19 cellular contexts compared by ENCODE assay signal in the genomic region with DNA sequence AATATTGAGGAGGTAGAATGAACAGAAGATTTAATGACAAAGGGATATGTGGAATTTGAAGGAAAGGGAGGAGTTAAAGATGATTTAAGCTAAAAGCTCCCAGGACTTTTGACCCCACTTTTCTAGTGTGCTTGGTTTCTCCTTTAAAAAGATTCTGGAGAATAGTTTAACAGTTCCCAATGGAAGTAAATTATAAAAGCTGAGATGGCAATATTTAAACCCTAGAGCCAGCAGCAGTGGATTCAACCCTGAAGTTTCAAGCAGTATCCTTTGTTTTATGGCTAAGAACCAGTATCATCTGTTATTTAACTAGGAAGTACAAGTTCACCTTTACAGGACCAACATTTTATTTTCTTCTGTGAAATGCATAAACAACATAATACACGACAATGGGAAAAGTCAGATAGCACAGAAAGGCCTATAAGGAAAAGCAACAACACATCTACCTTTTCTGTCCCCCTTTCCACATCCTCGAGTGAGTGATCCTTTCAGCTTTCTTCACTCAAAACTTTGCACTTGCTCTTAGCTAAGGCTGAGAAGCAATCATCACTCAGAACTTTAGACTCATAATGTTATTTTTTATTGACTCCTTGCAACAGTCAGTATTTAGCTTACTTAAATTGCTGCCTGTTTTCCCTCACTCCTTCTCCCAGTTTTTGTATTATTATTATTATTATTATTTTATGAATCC.
DNase-seq lines count a peak whose midpoint lies in the region; ATAC-seq, FAIRE-seq and TF ChIP-seq lines count a peak whose summit lies in the region.
"Had no signal": no experiment of that assay in that cellular context is flagged by ENCODE, and none has a peak within 500 bp of the region (broad histone marks: within the 10 kb centered on the region; RNA-seq: fewer than 3 reads in every experiment).

No MANE protein-coding gene starts in this region.

- peaks cover 4% of the 10 kb centered on the region for H3K36me3 Mint-ChIP-seq in activated T-helper 1 cell treated with anti-CD3 and anti-CD28 coated beads, Interleukin-12 subunit alpha, Interleukin-12 subunit beta, Interleukin-2, Interleukin-4 antibody, amounts not matched to agents 30 ng/mL and 10 ng/mL and 1 ng/mL, durations not matched to agents 14 hours and 24 hours and 36 hours (ENCODE audit: low read depth)

- POLR2A ChIA-PET in IMR-90 (lab: Charles Lee; ENCODE audit: unreplicated experiment) (no interaction called here), K562 (lab: Yijun Ruan, JAX) (no interaction called here)

- no peak overlapping the region for H3K27ac ChIP-seq in IMR-90 (ENCODE audit: insufficient read depth, low read length)
- peak overlapping the region; percentile 50 for H3K27ac ChIP-seq in K562 (ENCODE audit: extremely low read depth, low read depth, low read length)
- H3K27ac ChIP-seq: C4-2B had no signal

- TF ChIP-seq RAD21 in IMR-90 (IDR thresholded peaks at IDR 0.05; ENCODE audit: low read length) (no peak), K562 (CRISPR knock-in tag; conservative IDR thresholded peaks at IDR 0.05 in 1 of 2, IDR thresholded peaks at IDR 0.05 in 1 of 2) (no peak)

- peaks cover 10% of the 10 kb centered on the region for H3K4me1 Mint-ChIP-seq in activated T-helper 1 cell treated with anti-CD3 and anti-CD28 coated beads, Interleukin-12 subunit alpha, Interleukin-12 subunit beta, Interleukin-2, Interleukin-4 antibody, amounts not matched to agents 30 ng/mL and 10 ng/mL and 1 ng/mL, durations not matched to agents 14 hours and 24 hours and 36 hours (ENCODE audit: low read depth)

- intact Hi-C loops in IMR-90 (cut with micrococcal nuclease) (no loop called here), K562 (cut with micrococcal nuclease) (no loop called here), mucosa of descending colon (cut with DNase I, micrococcal nuclease) (no loop called here)
- intact Hi-C loops in activated T-helper 1 cell treated with anti-CD3 and anti-CD28 coated beads, Interleukin-12 subunit alpha, Interleukin-12 subunit beta, Interleukin-2, Interleukin-4 antibody, amounts not matched to agents 30 ng/mL and 10 ng/mL and 1 ng/mL, durations not matched to agents 14 hours and 24 hours and 36 hours (cut with micrococcal nuclease) = loop anchor here (5.0 to 10.0 kb wide), 2 partner anchors 105 to 213 kb away; no protein-coding TSS in a partner anchor

- H2BK120ac ChIP-seq in IMR-90 (ENCODE audit: low read depth, low read length) = no peak overlapping the region

- no peak overlapping the region for H2AK5ac ChIP-seq in IMR-90 (ENCODE audit: low read depth, low read length)

- no peak overlapping the region for H4K5ac ChIP-seq in IMR-90 (ENCODE audit: low read depth, low read length)

- DNase-seq in IMR-90 (no peak), K562 (ENCODE audit: extremely low read depth in 1 of 4, low spot score in 3 of 4) (no peak), mucosa of descending colon (no peak)
- DNase-seq in activated T-helper 1 cell treated with anti-CD3 and anti-CD28 coated beads, Interleukin-12 subunit alpha, Interleukin-12 subunit beta, Interleukin-2, Interleukin-4 antibody, amounts not matched to agents 30 ng/mL and 10 ng/mL and 1 ng/mL, durations not matched to agents 14 hours and 24 hours and 36 hours (ENCODE audit: low spot score) = no peak
- DNase-seq: AML-193; Caco-2; CD4-positive, alpha-beta T cell; GOT3; H7; HFFc6 had no signal

- no peaks in the 10 kb centered on the region for H3K79me2 ChIP-seq in K562 (ENCODE audit: control insufficient read depth, insufficient read depth, low read length)

- no peak for TF ChIP-seq CTCF in IMR-90 (conservative IDR thresholded peaks at IDR 0.05; ENCODE audit: low read depth, low read length)
- TF ChIP-seq CTCF in K562 (IDR thresholded peaks at IDR 0.05 in 2 of 3, conservative IDR thresholded peaks at IDR 0.05 in 1 of 3; ENCODE audit: insufficient read depth in 2 of 3, low read depth in 1 of 3, low read length in 3 of 3) = no peak
- TF ChIP-seq CTCF in mucosa of descending colon (IDR thresholded peaks at IDR 0.05) = no peak

- H4K91ac ChIP-seq in IMR-90 (ENCODE audit: insufficient read depth, low read depth, low read length) = no peak overlapping the region

- no peak overlapping the region for H3K4ac ChIP-seq in IMR-90 (ENCODE audit: low read depth, low read length)

- no peaks in the 10 kb centered on the region for H4K20me1 ChIP-seq in IMR-90 (ENCODE audit: insufficient read depth, low read length)
- H4K20me1 ChIP-seq in K562 (replicated peaks; ENCODE audit: control insufficient read depth, insufficient read depth, low read length) = no peaks in the 10 kb centered on the region

- H3K56ac ChIP-seq in IMR-90 (ENCODE audit: extremely low read depth, insufficient read depth, low read length) = no peak overlapping the region

- no peak for TF ChIP-seq POLR2A in IMR-90 (IDR thresholded peaks at IDR 0.05; ENCODE audit: low read depth, low read length)
- no peak for TF ChIP-seq POLR2A in K562 (conservative IDR thresholded peaks at IDR 0.05)

- BruUV-seq in IMR-90 (replicated peaks; lab: Mats Ljungman, UMichigan) (no TSS peak), K562 (replicated peaks; lab: Mats Ljungman, UMichigan) (no TSS peak)

- H3K27me3 ChIP-seq in IMR-90 (ENCODE audit: control insufficient read depth, insufficient read depth, low read length) (no peaks in the 10 kb centered on the region), K562 (ENCODE audit: control insufficient read depth in 2 of 2, insufficient read depth in 2 of 2, low read length in 2 of 2) (no peaks in the 10 kb centered on the region)

- H2BK5ac ChIP-seq in IMR-90 (ENCODE audit: low read depth, low read length, poor library complexity, severe bottlenecking) = no peak overlapping the region

- H3K27me3 Mint-ChIP-seq in activated T-helper 1 cell treated with anti-CD3 and anti-CD28 coated beads, Interleukin-12 subunit alpha, Interleukin-12 subunit beta, Interleukin-2, Interleukin-4 antibody, amounts not matched to agents 30 ng/mL and 10 ng/mL and 1 ng/mL, durations not matched to agents 14 hours and 24 hours and 36 hours (ENCODE audit: insufficient read depth) = peaks cover 2% of the 10 kb centered on the region
- H3K27me3 Mint-ChIP-seq: CD4-positive, alpha-beta T cell had no signal

- ATAC-seq in IMR-90 (ENCODE audit: low read depth) (no peak), K562 (peak; percentile 29; the same call in 1 of the 3 replicates), mucosa of descending colon (peak; percentile 68), GM21526 (IDR thresholded peaks at IDR 0.05; ENCODE audit: low FRiP score, unreplicated experiment) (no peak), HG03108 (IDR thresholded peaks at IDR 0.05; ENCODE audit: unreplicated experiment) (no peak)
- ATAC-seq: HCT116 had no signal

- H3K4me1 ChIP-seq in IMR-90 (ENCODE audit: control insufficient read depth, insufficient read depth, low read length) (0 out of 2 replicates have a peak, but pooled peaks cover 2% of the 10 kb centered on the region), K562 (replicated peaks in 1 of 2; ENCODE audit: control insufficient read depth in 2 of 2, insufficient read depth in 2 of 2, low read length in 2 of 2) (peaks cover 11 to 37% of the 10 kb centered on the region in 2 experiments), mucosa of descending colon (ENCODE audit: low read depth) (no peaks in the 10 kb centered on the region)

- in situ Hi-C loops in IMR-90 (cut with MboI; ENCODE audit: low sequenced_read_pairs) (no loop called here), K562 (cut with MboI) (no loop called here)

- TF ChIP-seq EP300 in K562 (IDR thresholded peaks at IDR 0.05; ENCODE audit: low read length) = no peak

- H2AK9ac ChIP-seq in IMR-90 (replicated peaks; ENCODE audit: low read depth, low read length, poor library complexity) = no peak overlapping the region

- dilution Hi-C loops in IMR-90 (cut with HindIII; ENCODE audit: low sequenced_read_pairs, unreplicated experiment) = no loop called here

- H2BK15ac ChIP-seq in IMR-90 (ENCODE audit: low read depth, low read length) = no peak overlapping the region

- H3K9ac ChIP-seq in IMR-90 (ENCODE audit: low read depth, low read length) = no peak overlapping the region
- no peak overlapping the region for H3K9ac ChIP-seq in K562 (ENCODE audit: insufficient read depth in 1 of 2, low read depth in 2 of 2, low read length in 2 of 2)

- no peak overlapping the region for H4K8ac ChIP-seq in IMR-90 (ENCODE audit: low read depth in 2 of 2, low read length in 2 of 2)

- CTCF ChIA-PET in IMR-90 (lab: Yijun Ruan, JAX) = no interaction called here
- CTCF ChIA-PET in K562 (lab: Yijun Ruan, JAX; ENCODE audit: low intra/inter-chr PET ratio) = no interaction called here

- no peak overlapping the region for H2AFZ ChIP-seq in IMR-90 (replicated peaks; ENCODE audit: low read length, poor library complexity)
- H2AFZ ChIP-seq in K562 (ENCODE audit: low read depth, low read length) = peak overlapping the region; percentile 23; the same call in 1 of the 2 replicates

- H3K4me2 ChIP-seq in IMR-90 (ENCODE audit: low read depth, low read length) = no peak overlapping the region
- H3K4me2 ChIP-seq in K562 (ENCODE audit: insufficient read depth, low read length) = no peak overlapping the region

- H3K23ac ChIP-seq in IMR-90 (ENCODE audit: low read depth, low read length) = no peak overlapping the region

- H2BK20ac ChIP-seq in IMR-90 (ENCODE audit: low read depth, low read length) = no peak overlapping the region

- H3K27ac Mint-ChIP-seq in activated T-helper 1 cell treated with anti-CD3 and anti-CD28 coated beads, Interleukin-12 subunit alpha, Interleukin-12 subunit beta, Interleukin-2, Interleukin-4 antibody, amounts not matched to agents 30 ng/mL and 10 ng/mL and 1 ng/mL, durations not matched to agents 14 hours and 24 hours and 36 hours = no peak overlapping the region
- H3K27ac Mint-ChIP-seq: CD4-positive, alpha-beta T cell; HFFc6 had no signal

- no peaks in the 10 kb centered on the region for H3K9me1 ChIP-seq in IMR-90 (ENCODE audit: insufficient read depth, low read length)
- H3K9me1 ChIP-seq in K562 (ENCODE audit: control insufficient read depth, insufficient read depth, low read length) = no peaks in the 10 kb centered on the region

- H3K9me3 ChIP-seq in IMR-90 (ENCODE audit: control insufficient read depth, insufficient read depth, low read length) = no peaks in the 10 kb centered on the region
- no peaks in the 10 kb centered on the region for H3K9me3 ChIP-seq in K562 (replicated peaks; ENCODE audit: control insufficient read depth, insufficient read depth, low read depth, low read length)
- no peaks in the 10 kb centered on the region for H3K9me3 ChIP-seq in mucosa of descending colon
- H3K9me3 ChIP-seq: Caco-2 had no signal

- H3K4me3 Mint-ChIP-seq in activated T-helper 1 cell treated with anti-CD3 and anti-CD28 coated beads, Interleukin-12 subunit alpha, Interleukin-12 subunit beta, Interleukin-2, Interleukin-4 antibody, amounts not matched to agents 30 ng/mL and 10 ng/mL and 1 ng/mL, durations not matched to agents 14 hours and 24 hours and 36 hours = no peak overlapping the region
- H3K4me3 Mint-ChIP-seq: CD4-positive, alpha-beta T cell; HFFc6 had no signal

- 79% methylated on average over 2 of the region's 2 CpGs; no CpG with 5 or more reads in 1 of the 2 experiments for WGBS in IMR-90 (ENCODE audit: extremely low coverage in 2 of 2, insufficient read length in 1 of 2), 2 experiments
- 4% methylated on average over 2 of the region's 2 CpGs for WGBS in K562 (ENCODE audit: insufficient coverage, low coverage, missing lambda C conversion rate)

- H3K18ac ChIP-seq in IMR-90 (ENCODE audit: low read depth, low read length) = no peak overlapping the region

- H3K14ac ChIP-seq in IMR-90 (replicated peaks; ENCODE audit: low read depth, low read length) = no peak overlapping the region

- H3K79me1 ChIP-seq in IMR-90 (ENCODE audit: low read depth in 1 of 2, low read length in 2 of 2) = peaks cover 0 to 8% of the 10 kb centered on the region in 2 experiments; a peak in 3 of 4 replicates

- H3K4me3 ChIP-seq in IMR-90 (ENCODE audit: insufficient read depth, low read depth, low read length) = no peak overlapping the region
- H3K4me3 ChIP-seq in K562 = no peak overlapping the region
- H3K4me3 ChIP-seq in mucosa of descending colon = no peak overlapping the region

- 0 out of 2 replicates have a peak, but pooled peaks cover 2% of the 10 kb centered on the region for H3K36me3 ChIP-seq in IMR-90 (ENCODE audit: control insufficient read depth, insufficient read depth, low read length)
- H3K36me3 ChIP-seq in K562 (ENCODE audit: control insufficient read depth, insufficient read depth, low read length) = no peaks in the 10 kb centered on the region
- no peaks in the 10 kb centered on the region for H3K36me3 ChIP-seq in mucosa of descending colon (ENCODE audit: low read depth)

- FAIRE-seq in K562 (lab: Jason Lieb, UNC) = peak; percentile 37
- FAIRE-seq: A204.1, D721Med, G401.6, GM12891, GM18507 had no signal

- H3K9me3 Mint-ChIP-seq in activated T-helper 1 cell treated with anti-CD3 and anti-CD28 coated beads, Interleukin-12 subunit alpha, Interleukin-12 subunit beta, Interleukin-2, Interleukin-4 antibody, amounts not matched to agents 30 ng/mL and 10 ng/mL and 1 ng/mL, durations not matched to agents 14 hours and 24 hours and 36 hours = no peaks in the 10 kb centered on the region
- H3K9me3 Mint-ChIP-seq: CD4-positive, alpha-beta T cell; HFFc6 had no signal

Comparison
In these comparisons a context has a peak if more than half of its experiments do, and no peak if none do; other contexts are left out.
1. ATAC-seq: peak in K562 (single experiment) and mucosa of descending colon (single experiment); none in IMR-90 (single experiment), GM21526 (single experiment) and HG03108 (single experiment).